Comparison of ENCODE assay signal across 1 cellular context in genomic region chr3:146780251-146780650, GRCh38.
TF ChIP-seq lines count a peak whose summit lies in the region.

No MANE protein-coding gene starts in this region.

TF ChIP-seq in HepG2, 621 proteins besides CTCF, POLR2A, EP300 and RAD21:
- TF ChIP-seq ZNF124 (CRISPR knock-in tag; IDR thresholded peaks at IDR 0.05) (no peak), GZF1 (CRISPR knock-in tag; IDR thresholded peaks at IDR 0.05) (no peak), ZBTB39 (CRISPR knock-in tag; IDR thresholded peaks at IDR 0.05) (no peak), BORCS8-MEF2B (CRISPR knock-in tag; IDR thresholded peaks at IDR 0.05) (no peak), KDM4B (CRISPR knock-in tag; IDR thresholded peaks at IDR 0.05) (no peak), KLF12 (CRISPR knock-in tag; IDR thresholded peaks at IDR 0.05; ENCODE audit: borderline replicate concordance) (no peak), PITX1 (CRISPR knock-in tag; IDR thresholded peaks at IDR 0.05) (no peak), FOXK1 (CRISPR knock-in tag; IDR thresholded peaks at IDR 0.05; ENCODE audit: borderline replicate concordance, low read depth) (no peak), MEF2D (CRISPR knock-in tag; IDR thresholded peaks at IDR 0.05) (no peak), MAFG (CRISPR knock-in tag; IDR thresholded peaks at IDR 0.05) (no peak)
- TF ChIP-seq, protein P1, sequence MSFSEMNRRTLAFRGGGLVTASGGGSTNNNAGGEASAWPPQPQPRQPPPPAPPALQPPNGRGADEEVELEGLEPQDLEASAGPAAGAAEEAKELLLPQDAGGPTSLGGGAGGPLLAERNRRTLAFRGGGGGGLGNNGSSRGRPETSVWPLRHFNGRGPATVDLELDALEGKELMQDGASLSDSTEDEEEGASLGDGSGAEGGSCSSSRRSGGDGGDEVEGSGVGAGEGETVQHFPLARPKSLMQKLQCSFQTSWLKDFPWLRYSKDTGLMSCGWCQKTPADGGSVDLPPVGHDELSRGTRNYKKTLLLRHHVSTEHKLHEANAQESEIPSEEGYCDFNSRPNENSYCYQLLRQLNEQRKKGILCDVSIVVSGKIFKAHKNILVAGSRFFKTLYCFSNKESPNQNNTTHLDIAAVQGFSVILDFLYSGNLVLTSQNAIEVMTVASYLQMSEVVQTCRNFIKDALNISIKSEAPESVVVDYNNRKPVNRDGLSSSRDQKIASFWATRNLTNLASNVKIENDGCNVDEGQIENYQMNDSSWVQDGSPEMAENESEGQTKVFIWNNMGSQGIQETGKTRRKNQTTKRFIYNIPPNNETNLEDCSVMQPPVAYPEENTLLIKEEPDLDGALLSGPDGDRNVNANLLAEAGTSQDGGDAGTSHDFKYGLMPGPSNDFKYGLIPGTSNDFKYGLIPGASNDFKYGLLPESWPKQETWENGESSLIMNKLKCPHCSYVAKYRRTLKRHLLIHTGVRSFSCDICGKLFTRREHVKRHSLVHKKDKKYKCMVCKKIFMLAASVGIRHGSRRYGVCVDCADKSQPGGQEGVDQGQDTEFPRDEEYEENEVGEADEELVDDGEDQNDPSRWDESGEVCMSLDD (CRISPR knock-in tag; IDR thresholded peaks at IDR 0.05; ENCODE audit: borderline replicate concordance): no peak
